8 cellular contexts compared by ENCODE assay signal in the genomic region with DNA sequence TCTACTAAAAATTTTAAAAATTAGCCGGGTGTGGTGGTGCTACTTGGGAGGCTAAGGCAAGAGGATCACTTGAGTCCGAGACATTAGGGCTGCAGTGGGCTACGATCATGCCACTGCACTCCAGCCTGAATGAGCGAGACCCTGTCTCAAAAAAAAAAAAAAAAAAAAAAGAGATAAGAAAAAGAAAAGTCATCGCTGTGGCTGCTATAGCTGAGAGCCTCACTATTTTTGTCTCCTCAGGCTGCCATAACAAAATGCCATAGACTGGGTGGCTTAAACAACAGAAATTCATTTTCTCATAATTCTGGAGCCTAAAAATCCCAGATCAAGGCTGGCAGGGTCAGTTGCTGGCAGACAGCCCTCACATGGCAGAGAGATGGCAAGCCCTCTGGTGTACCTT.
"Had no signal": no experiment of that assay in that cellular context is flagged by ENCODE, and none has a peak within 500 bp of the region (broad histone marks: within the 10 kb centered on the region; RNA-seq: fewer than 3 reads in every experiment).

No MANE protein-coding gene starts in this region.

- FAIRE-seq: G401.6, GM12878, GM12891, GM12892, GM18507, GM19239 had no signal

- ATAC-seq: GM12878 had no signal

- H3K4me3 ChIP-seq: GM12878 had no signal

- DNase-seq: GDM1, GF-D8 had no signal
